Comparison of ENCODE assay signal across 22 cellular contexts in the genomic region with DNA sequence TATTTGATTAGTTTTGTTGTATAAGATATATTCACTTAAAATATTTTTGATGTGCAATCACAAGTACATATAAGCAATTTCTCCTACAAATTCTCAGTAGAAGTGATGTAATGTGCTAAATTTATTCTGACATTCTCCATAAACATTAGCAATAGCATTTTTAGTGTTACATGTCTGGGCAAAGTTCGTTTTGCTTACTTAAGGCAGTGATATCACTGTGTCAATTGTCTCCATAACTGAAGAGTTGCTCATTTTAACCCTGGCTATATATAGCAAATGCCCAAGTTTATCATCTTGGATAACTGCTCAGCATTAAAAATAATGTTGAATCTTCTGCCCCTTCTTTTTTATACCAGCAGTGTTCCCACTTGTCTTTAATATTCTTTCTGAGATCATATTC.
"Had no signal": no experiment of that assay in that cellular context is flagged by ENCODE, and none has a peak within 500 bp of the region (broad histone marks: within the 10 kb centered on the region; RNA-seq: fewer than 3 reads in every experiment).

No MANE protein-coding gene starts in this region.

- H3K27me3 ChIP-seq: esophagus muscularis mucosa, neutrophil, transverse colon, vagina had no signal

- DNase-seq: activated B cell treated with CpG ODN at 0.5 μM for 24 hours; activated CD4-positive, alpha-beta T cell treated with anti-CD3 and anti-CD28 coated beads, Interleukin-2, amount 10 ng/mL, durations not matched to agents 24 days and 14 days; activated CD8-positive, alpha-beta memory T cell treated with anti-CD3 and anti-CD28 coated beads for 24 hours; activated naive CD4-positive, alpha-beta T cell; activated naive CD8-positive, alpha-beta T cell treated with anti-CD3 and anti-CD28 coated beads, Interleukin-2, amount 10 ng/mL, durations not matched to agents 7 days and 5 days; anterior cingulate cortex; head of caudate nucleus; immature natural killer cell; lower lobe of right lung; naive thymus-derived CD8-positive, alpha-beta T cell; posterior cingulate gyrus; retina; stimulated activated CD4-positive, alpha-beta T cell treated with anti-CD3 and anti-CD28 coated beads, Interleukin-4, amount 100 ng/mL, for 24 hours; stimulated activated naive CD4-positive, alpha-beta T cell; substantia nigra; T-helper 2 cell; transverse colon had no signal

- H3K4me3 ChIP-seq: esophagus muscularis mucosa, lower lobe of right lung, transverse colon, vagina had no signal

- ATAC-seq: naive thymus-derived CD8-positive, alpha-beta T cell had no signal

- H3K4me1 ChIP-seq: esophagus muscularis mucosa, lower lobe of right lung, vagina had no signal

- FAIRE-seq: colon, TTC549 had no signal

- H3K9me3 ChIP-seq: esophagus muscularis mucosa, lower lobe of right lung, neutrophil, transverse colon, vagina had no signal

- H3K36me3 ChIP-seq: esophagus muscularis mucosa, lower lobe of right lung, neutrophil, transverse colon, vagina had no signal

- H3K27ac ChIP-seq: esophagus muscularis mucosa, lower lobe of right lung, neutrophil, transverse colon, vagina had no signal
